In the genomic region with DNA sequence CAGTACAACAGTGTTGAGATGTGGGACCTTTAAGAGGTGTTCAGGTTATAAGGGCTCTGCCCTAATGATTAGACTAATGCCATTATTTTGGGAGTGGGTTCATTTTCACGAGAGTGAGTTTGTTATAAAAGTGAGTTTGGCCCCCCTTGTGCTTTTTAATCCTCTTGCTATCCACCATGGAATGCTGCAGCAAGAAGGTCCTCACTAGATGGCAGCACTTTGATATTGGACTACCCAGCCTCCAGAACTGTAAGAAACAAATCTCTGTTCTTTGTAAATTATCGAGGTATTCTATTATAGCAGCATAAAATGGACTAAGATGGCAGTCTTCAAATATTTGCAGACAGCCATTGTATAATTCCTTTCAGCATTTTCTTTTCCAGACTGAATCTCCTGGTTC, we compare ENCODE assay signal across 13 cellular contexts.
DNase-seq lines count a peak whose midpoint lies in the region; ATAC-seq and TF ChIP-seq lines count a peak whose summit lies in the region.
"Had no signal": no experiment of that assay in that cellular context is flagged by ENCODE, and none has a peak within 500 bp of the region (broad histone marks: within the 10 kb centered on the region; RNA-seq: fewer than 3 reads in every experiment).

No MANE protein-coding gene starts in this region.

- H4K20me1 ChIP-seq in SU-DHL-6 (ENCODE audit: low read depth, low read length) = no peaks in the 10 kb centered on the region

- no peak overlapping the region for H3K27ac ChIP-seq in SU-DHL-6 (ENCODE audit: low read depth, low read length)
- H3K27ac ChIP-seq: HL-60, RWPE1 had no signal

- H3F3A ChIP-seq in SU-DHL-6 (ENCODE audit: insufficient read depth) = no peaks in the 10 kb centered on the region

- no peak overlapping the region for H3K4me2 ChIP-seq in SU-DHL-6 (ENCODE audit: low read depth, low read length, poor library complexity, severe bottlenecking)

- H3K4me3 ChIP-seq in SU-DHL-6 (ENCODE audit: insufficient read depth, low read length, poor library complexity, severe bottlenecking) = no peak overlapping the region

- TF ChIP-seq CTCF in SU-DHL-6 (IDR thresholded peaks at IDR 0.05; ENCODE audit: insufficient read depth, low read length, poor library complexity, severe bottlenecking) = peak; percentile 12

- no peaks in the 10 kb centered on the region for H3K27me3 ChIP-seq in SU-DHL-6 (ENCODE audit: low read length)

- no peaks in the 10 kb centered on the region for H3K79me2 ChIP-seq in SU-DHL-6 (ENCODE audit: insufficient read depth, low read length)

- peak; percentile 10 for DNase-seq in DMS53 treated with DMSO at 0.1 percent for 48 hours (lab: John Stamatoyannopoulos, UW; ENCODE audit: unreplicated experiment)
- DNase-seq in HS-5 (ENCODE audit: low read depth) = peak; percentile 4
- DNase-seq in left lobe of liver (ENCODE audit: low spot score) = no peak
- DNase-seq in NOMO-1 treated with DMSO at 0.1 percent for 48 hours (lab: John Stamatoyannopoulos, UW; ENCODE audit: unreplicated experiment) = no peak
- DNase-seq in cerebellum (ENCODE audit: low spot score) = no peak
- DNase-seq: cerebellar nuclear complex; posterior cingulate gyrus; stimulated activated CD8-positive, alpha-beta memory T cell treated with anti-CD3 and anti-CD28 coated beads, Interleukin-4, amount 100 ng/mL, for 48 hours had no signal

- H3K9me3 ChIP-seq in SU-DHL-6 (ENCODE audit: insufficient read depth, low read length) = no peaks in the 10 kb centered on the region

- no peaks in the 10 kb centered on the region for H3K36me3 ChIP-seq in SU-DHL-6 (ENCODE audit: low read length)

- H3K9ac ChIP-seq in SU-DHL-6 (ENCODE audit: low read length) = no peak overlapping the region

- no peak overlapping the region for H2AFZ ChIP-seq in SU-DHL-6 (ENCODE audit: low read depth, low read length, severe bottlenecking)

- ATAC-seq in left lobe of liver (peak; percentile 64), GM19035 (IDR thresholded peaks at IDR 0.05; ENCODE audit: unreplicated experiment) (no peak), GM21528 (IDR thresholded peaks at IDR 0.05; ENCODE audit: low FRiP score, unreplicated experiment) (no peak)

- no peaks in the 10 kb centered on the region for H3K9me2 ChIP-seq in SU-DHL-6 (replicated peaks; ENCODE audit: insufficient read depth, low read length)

Comparison
In these comparisons a context has a peak if more than half of its experiments do, and no peak if none do; other contexts are left out.
1. DNase-seq: peak in DMS53 treated with DMSO at 0.1 percent for 48 hours (single experiment) and HS-5 (single experiment); none in left lobe of liver (single experiment), NOMO-1 treated with DMSO at 0.1 percent for 48 hours (single experiment) and cerebellum (single experiment).